Comparison of ENCODE assay signal across 8 cellular contexts in genomic region chrX:39772057-39772832, GRCh38.
A peak's percentile ranks its signal among the peaks of the same experiment; 100 is the strongest.
DNase-seq lines count a peak whose midpoint lies in the region; FAIRE-seq and TF ChIP-seq lines count a peak whose summit lies in the region.

No MANE protein-coding gene starts in this region.

- CTCF ChIA-PET in RWPE1 (lab: Yijun Ruan, JAX), result no interaction called here
- CTCF ChIA-PET in GM10248 (lab: Yijun Ruan, JAX), result no interaction called here

- H3K27ac ChIP-seq in RWPE1, result no peak overlapping the region

- POLR2A ChIA-PET in RWPE1 (lab: Yijun Ruan, JAX; ENCODE audit: low non-redundant PET), result no interaction called here
- POLR2A ChIA-PET in GM10248 (lab: Yijun Ruan, JAX), result no interaction called here

- DNase-seq in GF-D8 (lab: John Stamatoyannopoulos, UW) (peak; percentile 68), RWPE1 (ENCODE audit: low spot score) (peak; percentile 26), GM10248 (ENCODE audit: extremely low spot score) (no peak), NCI-H1105 treated with DMSO at 0.1 percent for 48 hours (lab: John Stamatoyannopoulos, UW) (no peak), DMS79 (lab: John Stamatoyannopoulos, UW) (no peak)
- DNase-seq in activated gamma-delta T cell treated with anti-CD3 and anti-CD28 coated beads, Interleukin-2, amount 50 U/mL, for 16 hours (ENCODE audit: low read depth), result peak; percentile 30
- peak; percentile 64 for DNase-seq in stimulated activated CD4-positive, alpha-beta T cell treated with anti-CD3 and anti-CD28 coated beads, Interleukin-4, amount 100 ng/mL, for 1 hour

- TF ChIP-seq CTCF in RWPE1 (conservative IDR thresholded peaks at IDR 0.05; ENCODE audit: low read depth) (no peak), GM10248 (IDR thresholded peaks at IDR 0.05; ENCODE audit: control extremely low read depth, extremely low read depth, low read depth, missing control alignments) (no peak)

- peak; percentile 51 for FAIRE-seq in islet of Langerhans (lab: Jason Lieb, UNC)

Comparison
In these comparisons a context has a peak if more than half of its experiments do, and no peak if none do; other contexts are left out.
1. DNase-seq: peak in GF-D8 (single experiment), RWPE1 (single experiment), activated gamma-delta T cell treated with anti-CD3 and anti-CD28 coated beads, Interleukin-2, amount 50 U/mL, for 16 hours (single experiment) and stimulated activated CD4-positive, alpha-beta T cell treated with anti-CD3 and anti-CD28 coated beads, Interleukin-4, amount 100 ng/mL, for 1 hour (single experiment); none in GM10248 (single experiment), NCI-H1105 treated with DMSO at 0.1 percent for 48 hours (single experiment) and DMS79 (single experiment).